Comparison of ENCODE assay signal across 1 cellular context in the genomic region with DNA sequence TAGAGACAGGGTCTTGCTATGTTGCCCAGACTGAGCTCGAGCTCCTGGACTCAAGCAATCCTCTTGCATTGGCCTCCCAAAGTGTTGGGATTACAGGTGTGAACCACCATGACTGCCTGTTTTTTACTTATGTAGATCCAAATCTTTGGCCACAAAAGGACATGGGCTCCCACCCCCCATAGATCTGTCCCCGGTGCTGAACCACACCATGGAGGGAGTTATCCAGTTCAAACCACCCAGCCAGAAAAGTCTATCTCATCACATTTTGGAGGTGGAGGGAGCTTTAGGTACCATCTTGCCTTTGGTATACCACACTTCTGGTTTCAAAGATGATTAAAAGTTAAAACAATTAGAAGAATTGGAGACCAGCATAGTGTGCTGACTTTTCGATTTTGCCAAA.
TF ChIP-seq lines count a peak whose summit lies in the region.

No MANE protein-coding gene starts in this region.

TF ChIP-seq in HEK293, 187 proteins besides CTCF, POLR2A, EP300 and RAD21:
- no peak for TF ChIP-seq ZNF148 (tag by site-specific recombination; IDR thresholded peaks at IDR 0.05; ENCODE audit: borderline replicate concordance)
- TF ChIP-seq, protein P1, sequence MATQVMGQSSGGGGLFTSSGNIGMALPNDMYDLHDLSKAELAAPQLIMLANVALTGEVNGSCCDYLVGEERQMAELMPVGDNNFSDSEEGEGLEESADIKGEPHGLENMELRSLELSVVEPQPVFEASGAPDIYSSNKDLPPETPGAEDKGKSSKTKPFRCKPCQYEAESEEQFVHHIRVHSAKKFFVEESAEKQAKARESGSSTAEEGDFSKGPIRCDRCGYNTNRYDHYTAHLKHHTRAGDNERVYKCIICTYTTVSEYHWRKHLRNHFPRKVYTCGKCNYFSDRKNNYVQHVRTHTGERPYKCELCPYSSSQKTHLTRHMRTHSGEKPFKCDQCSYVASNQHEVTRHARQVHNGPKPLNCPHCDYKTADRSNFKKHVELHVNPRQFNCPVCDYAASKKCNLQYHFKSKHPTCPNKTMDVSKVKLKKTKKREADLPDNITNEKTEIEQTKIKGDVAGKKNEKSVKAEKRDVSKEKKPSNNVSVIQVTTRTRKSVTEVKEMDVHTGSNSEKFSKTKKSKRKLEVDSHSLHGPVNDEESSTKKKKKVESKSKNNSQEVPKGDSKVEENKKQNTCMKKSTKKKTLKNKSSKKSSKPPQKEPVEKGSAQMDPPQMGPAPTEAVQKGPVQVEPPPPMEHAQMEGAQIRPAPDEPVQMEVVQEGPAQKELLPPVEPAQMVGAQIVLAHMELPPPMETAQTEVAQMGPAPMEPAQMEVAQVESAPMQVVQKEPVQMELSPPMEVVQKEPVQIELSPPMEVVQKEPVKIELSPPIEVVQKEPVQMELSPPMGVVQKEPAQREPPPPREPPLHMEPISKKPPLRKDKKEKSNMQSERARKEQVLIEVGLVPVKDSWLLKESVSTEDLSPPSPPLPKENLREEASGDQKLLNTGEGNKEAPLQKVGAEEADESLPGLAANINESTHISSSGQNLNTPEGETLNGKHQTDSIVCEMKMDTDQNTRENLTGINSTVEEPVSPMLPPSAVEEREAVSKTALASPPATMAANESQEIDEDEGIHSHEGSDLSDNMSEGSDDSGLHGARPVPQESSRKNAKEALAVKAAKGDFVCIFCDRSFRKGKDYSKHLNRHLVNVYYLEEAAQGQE (tag by site-specific recombination; IDR thresholded peaks at IDR 0.05), result peak; percentile 61
- no peak for TF ChIP-seq YY1 (tag by site-specific recombination; IDR thresholded peaks at IDR 0.05)
- TF ChIP-seq ZBTB20 (tag by site-specific recombination; IDR thresholded peaks at IDR 0.05), result no peak
TF ChIP-seq in HEK293: peak in this region for 1.
